ENCODE assay signal across 8 cellular contexts in the genomic region with DNA sequence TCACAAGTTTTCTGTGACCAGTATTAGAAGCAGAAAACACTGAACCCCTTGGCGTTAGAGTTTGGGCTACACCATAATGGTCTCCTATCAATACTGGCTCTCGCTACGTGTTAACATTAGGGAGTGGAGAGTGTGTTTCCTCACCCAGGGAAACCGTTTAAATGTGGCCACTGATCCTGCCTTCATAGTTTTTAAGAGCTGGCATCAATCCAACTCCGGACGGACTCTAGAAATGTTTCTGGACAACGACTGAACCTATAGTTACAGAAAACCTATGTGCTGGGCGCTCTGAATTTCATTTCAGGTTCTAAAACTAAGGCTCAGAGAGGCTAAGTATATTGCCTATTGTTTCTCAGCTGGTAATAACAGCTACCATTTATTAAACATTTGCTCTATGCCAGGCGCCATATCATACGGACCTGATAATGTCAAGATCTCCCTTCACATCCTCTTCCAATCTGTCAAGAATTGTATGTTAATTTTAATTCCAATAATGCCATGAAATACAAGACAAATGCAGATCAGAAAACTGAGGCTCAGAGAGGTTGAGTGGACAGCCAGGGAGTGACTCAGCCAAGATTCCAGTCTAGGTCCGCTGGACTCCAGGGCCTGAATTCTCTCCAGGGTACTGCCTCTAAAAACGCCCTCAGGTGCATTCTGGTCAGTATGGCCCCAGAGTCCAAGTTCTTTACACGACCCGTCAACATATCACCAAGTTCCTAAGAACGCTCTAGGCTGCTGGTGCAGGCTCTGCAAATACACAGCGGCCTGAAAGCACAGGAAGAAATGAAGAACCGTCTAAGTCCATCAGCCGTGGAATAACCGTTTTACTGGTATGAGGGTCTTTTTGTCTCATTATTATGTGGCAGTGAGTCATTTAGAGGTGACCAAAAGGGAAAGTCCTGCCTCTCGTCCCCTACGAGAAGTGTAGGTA. TPM values are rescaled to one million over a fixed set of nuclear protein-coding genes. Genes with fewer than 3 reads are reported as not detected.
A peak's percentile ranks its signal among the peaks of the same experiment; 100 is the strongest.
DNase-seq lines count a peak whose midpoint lies in the region; ATAC-seq and TF ChIP-seq lines count a peak whose summit lies in the region.

No MANE protein-coding gene starts in this region.

- no peak for ATAC-seq in CD4-positive, alpha-beta T cell (ENCODE audit: poor library complexity)
- ATAC-seq in HG03060 (IDR thresholded peaks at IDR 0.05; ENCODE audit: low read depth, unreplicated experiment) (peak; percentile 27), HG03571 (IDR thresholded peaks at IDR 0.05; ENCODE audit: unreplicated experiment) (no peak), GM18511 (IDR thresholded peaks at IDR 0.05; ENCODE audit: unreplicated experiment) (no peak)

- peaks cover 16% of the 10 kb centered on the region for H3K79me1 ChIP-seq in trophoblast cell (ENCODE audit: low read length)

- H3K4me3 Mint-ChIP-seq in CD4-positive, alpha-beta T cell: peak overlapping the region; percentile 96
- H3K4me3 Mint-ChIP-seq in activated CD4-positive, alpha-beta memory T cell treated with anti-CD3 and anti-CD28 coated beads, Interleukin-2, amount 10 ng/mL, durations not matched to agents 7 days and 5 days: peak overlapping the region; percentile 97
- H3K4me3 Mint-ChIP-seq in glutamatergic neuron (ENCODE audit: unreplicated experiment): peak overlapping the region; percentile 97

- H3K23ac ChIP-seq in trophoblast cell (ENCODE audit: low read length): no peak overlapping the region

- H3K4me1 Mint-ChIP-seq in CD4-positive, alpha-beta T cell (ENCODE audit: low read depth): peaks cover 42% of the 10 kb centered on the region
- H3K4me1 Mint-ChIP-seq in activated CD4-positive, alpha-beta memory T cell treated with anti-CD3 and anti-CD28 coated beads, Interleukin-2, amount 10 ng/mL, durations not matched to agents 7 days and 5 days: peaks cover 71% of the 10 kb centered on the region
- peaks cover 28% of the 10 kb centered on the region for H3K4me1 Mint-ChIP-seq in glutamatergic neuron (ENCODE audit: low read depth, unreplicated experiment)

- H3K79me2 ChIP-seq in trophoblast cell (ENCODE audit: control insufficient read depth, insufficient read depth, low read length, poor library complexity): peaks cover 18% of the 10 kb centered on the region

- H3K27ac Mint-ChIP-seq in CD4-positive, alpha-beta T cell: peak overlapping the region; percentile 99
- H3K27ac Mint-ChIP-seq in activated CD4-positive, alpha-beta memory T cell treated with anti-CD3 and anti-CD28 coated beads, Interleukin-2, amount 10 ng/mL, durations not matched to agents 7 days and 5 days: peak overlapping the region; percentile 98
- peak overlapping the region; percentile 87 for H3K27ac Mint-ChIP-seq in glutamatergic neuron (ENCODE audit: unreplicated experiment)

- intact Hi-C loops in CD4-positive, alpha-beta T cell (cut with DNase I, micrococcal nuclease): loop anchor here (2.0 to 10.0 kb wide), 4 partner anchors 72 to 480 kb away; no protein-coding TSS in a partner anchor

- H3K4ac ChIP-seq in trophoblast cell (ENCODE audit: low read depth, low read length): no peak overlapping the region

- H3K27me3 ChIP-seq in CD4-positive, alpha-beta T cell (ENCODE audit: control insufficient read depth, insufficient read depth, low read length): no peaks in the 10 kb centered on the region
- H3K27me3 ChIP-seq in trophoblast cell (ENCODE audit: insufficient read depth, low read length): no peaks in the 10 kb centered on the region

- H3K18ac ChIP-seq in trophoblast cell (ENCODE audit: low read length): peak overlapping the region; percentile 25

- H3K4me1 ChIP-seq in trophoblast cell (ENCODE audit: control insufficient read depth in 1 of 2, insufficient read depth in 2 of 2, low read length in 2 of 2): peaks cover 0 to 10% of the 10 kb centered on the region in 2 experiments

- no peak overlapping the region for H2AK5ac ChIP-seq in trophoblast cell (ENCODE audit: low read length)

- H4K12ac ChIP-seq in trophoblast cell (ENCODE audit: low read depth, low read length): no peak overlapping the region

- CTCF ChIA-PET in CD4-positive, alpha-beta T cell (lab: Charles Lee): interaction anchor here (0.9 kb wide), 1 partner anchor 20 kb away, joined by 3 read pairs; no protein-coding TSS in a partner anchor
- CTCF ChIA-PET in activated CD4-positive, alpha-beta memory T cell treated with anti-CD3 and anti-CD28 coated beads, Interleukin-2, amount 10 ng/mL, durations not matched to agents 7 days and 5 days (lab: Charles Lee): interaction anchor here (0.6 to 1.7 kb wide), 4 partner anchors 24 to 421 kb away, joined by 3 to 5 read pairs (median 4); no protein-coding TSS in a partner anchor

- DNase-seq in CD4-positive, alpha-beta T cell: no peak
- no peak for DNase-seq in activated CD4-positive, alpha-beta memory T cell treated with anti-CD3 and anti-CD28 coated beads, Interleukin-2, amount 10 ng/mL, durations not matched to agents 7 days and 5 days
- DNase-seq in glutamatergic neuron (no peak), trophoblast cell (peak; percentile 95 to 96), T-helper 9 cell (no peak)

- peak overlapping the region; percentile 60 for H4K91ac ChIP-seq in trophoblast cell (ENCODE audit: low read depth, low read length)

- H3K14ac ChIP-seq in trophoblast cell (ENCODE audit: low read length): peak overlapping the region; percentile 61

- H3K27ac ChIP-seq in CD4-positive, alpha-beta T cell (ENCODE audit: low read depth, low read length): peak overlapping the region; percentile 97
- H3K27ac ChIP-seq in trophoblast cell (ENCODE audit: low read depth, low read length): peak overlapping the region; percentile 92

- peak overlapping the region; percentile 85 for H2BK12ac ChIP-seq in trophoblast cell (ENCODE audit: low read length)

- H3K27me3 Mint-ChIP-seq in CD4-positive, alpha-beta T cell: no peaks in the 10 kb centered on the region
- no peaks in the 10 kb centered on the region for H3K27me3 Mint-ChIP-seq in activated CD4-positive, alpha-beta memory T cell treated with anti-CD3 and anti-CD28 coated beads, Interleukin-2, amount 10 ng/mL, durations not matched to agents 7 days and 5 days
- peaks cover 12% of the 10 kb centered on the region for H3K27me3 Mint-ChIP-seq in glutamatergic neuron (ENCODE audit: unreplicated experiment)

- H3K4me2 ChIP-seq in trophoblast cell (ENCODE audit: low read length): peak overlapping the region; percentile 88

- H3K36me3 ChIP-seq in trophoblast cell (ENCODE audit: control insufficient read depth in 1 of 2, insufficient read depth in 2 of 2, low read length in 2 of 2): peaks cover 0 to 3% of the 10 kb centered on the region in 2 experiments

- H3K9me3 Mint-ChIP-seq in CD4-positive, alpha-beta T cell: no peaks in the 10 kb centered on the region
- H3K9me3 Mint-ChIP-seq in activated CD4-positive, alpha-beta memory T cell treated with anti-CD3 and anti-CD28 coated beads, Interleukin-2, amount 10 ng/mL, durations not matched to agents 7 days and 5 days: no peaks in the 10 kb centered on the region
- peaks cover 9% of the 10 kb centered on the region for H3K9me3 Mint-ChIP-seq in glutamatergic neuron (ENCODE audit: unreplicated experiment)

- peak overlapping the region; percentile 52 for H2AFZ ChIP-seq in trophoblast cell (ENCODE audit: insufficient read depth, low read length, poor library complexity)

- H3K9ac ChIP-seq in trophoblast cell (ENCODE audit: low read length): peak overlapping the region; percentile 81

- WGBS in trophoblast cell (ENCODE audit: extremely low coverage, insufficient coverage, insufficient read length): no CpG with 5 or more reads among the region's 21 CpGs

- peaks cover 21% of the 10 kb centered on the region for H3K36me3 Mint-ChIP-seq in CD4-positive, alpha-beta T cell (ENCODE audit: low read depth)
- H3K36me3 Mint-ChIP-seq in activated CD4-positive, alpha-beta memory T cell treated with anti-CD3 and anti-CD28 coated beads, Interleukin-2, amount 10 ng/mL, durations not matched to agents 7 days and 5 days (ENCODE audit: low read depth): peaks cover 21% of the 10 kb centered on the region
- H3K36me3 Mint-ChIP-seq in glutamatergic neuron (ENCODE audit: unreplicated experiment): no peaks in the 10 kb centered on the region

- peak overlapping the region; percentile 79 for H2BK5ac ChIP-seq in trophoblast cell (ENCODE audit: low read depth, low read length, poor library complexity)

- peak overlapping the region; percentile 74 for H3K4me3 ChIP-seq in trophoblast cell (ENCODE audit: low read depth, low read length)

- POLR2A ChIA-PET in CD4-positive, alpha-beta T cell (lab: Charles Lee): interaction anchor here (0.6 to 2.9 kb wide), 23 partner anchors 11 to 690 kb away, joined by 3 to 23 read pairs (median 3); partner anchors contain the start of gene TM9SF4
- POLR2A ChIA-PET in activated CD4-positive, alpha-beta memory T cell treated with anti-CD3 and anti-CD28 coated beads, Interleukin-2, amount 10 ng/mL, durations not matched to agents 7 days and 5 days (lab: Charles Lee): interaction anchor here (0.6 to 8.8 kb wide), 16 partner anchors 10 to 658 kb away, joined by 3 to 71 read pairs (median 4); no protein-coding TSS in a partner anchor

- peak overlapping the region; percentile 77 for H4K8ac ChIP-seq in trophoblast cell (ENCODE audit: low read depth, low read length)

- H2BK120ac ChIP-seq in trophoblast cell (ENCODE audit: insufficient read depth, low read length, poor library complexity): peak overlapping the region; percentile 36

- no peak for TF ChIP-seq CTCF in CD4-positive, alpha-beta T cell (IDR thresholded peaks at IDR 0.05)
- TF ChIP-seq CTCF in glutamatergic neuron (IDR thresholded peaks at IDR 0.05; ENCODE audit: partially characterized antibody, unreplicated experiment): no peak

- H3K9me3 ChIP-seq in CD4-positive, alpha-beta T cell (ENCODE audit: control insufficient read depth, low read length): no peaks in the 10 kb centered on the region
- no peaks in the 10 kb centered on the region for H3K9me3 ChIP-seq in trophoblast cell (ENCODE audit: insufficient read depth, low read depth, low read length)

RNA-seq across cellular contexts. Expression of gene ASXL1, which starts 0.9 kb away (rescaled TPM):
- 100 to 1,000 TPM; 213 to 222 TPM for total RNA-seq in CD4-positive, alpha-beta T cell
- total RNA-seq in activated CD4-positive, alpha-beta memory T cell treated with anti-CD3 and anti-CD28 coated beads, Interleukin-2, amount 10 ng/mL, durations not matched to agents 7 days and 5 days: 100 to 1,000 TPM; 113 to 118 TPM
- total RNA-seq in glutamatergic neuron (ENCODE audit: unreplicated experiment): 85.1 TPM
- 40.6 and 41.3 TPM in 2 replicates for polyA plus RNA-seq in trophoblast cell (2013)

Comparison
In these comparisons a context has a peak if more than half of its experiments do, and no peak if none do; other contexts are left out.
1. DNase-seq: peak in trophoblast cell (2 of 2); none in CD4-positive, alpha-beta T cell (0 of 10), activated CD4-positive, alpha-beta memory T cell treated with anti-CD3 and anti-CD28 coated beads, Interleukin-2, amount 10 ng/mL, durations not matched to agents 7 days and 5 days (single experiment), glutamatergic neuron (single experiment) and T-helper 9 cell (single experiment).
2. Peak in every context shown above with its lines, with median percentiles within 50 percentile points of each other: H3K27ac Mint-ChIP-seq and H3K4me3 Mint-ChIP-seq.